In the genomic region with DNA sequence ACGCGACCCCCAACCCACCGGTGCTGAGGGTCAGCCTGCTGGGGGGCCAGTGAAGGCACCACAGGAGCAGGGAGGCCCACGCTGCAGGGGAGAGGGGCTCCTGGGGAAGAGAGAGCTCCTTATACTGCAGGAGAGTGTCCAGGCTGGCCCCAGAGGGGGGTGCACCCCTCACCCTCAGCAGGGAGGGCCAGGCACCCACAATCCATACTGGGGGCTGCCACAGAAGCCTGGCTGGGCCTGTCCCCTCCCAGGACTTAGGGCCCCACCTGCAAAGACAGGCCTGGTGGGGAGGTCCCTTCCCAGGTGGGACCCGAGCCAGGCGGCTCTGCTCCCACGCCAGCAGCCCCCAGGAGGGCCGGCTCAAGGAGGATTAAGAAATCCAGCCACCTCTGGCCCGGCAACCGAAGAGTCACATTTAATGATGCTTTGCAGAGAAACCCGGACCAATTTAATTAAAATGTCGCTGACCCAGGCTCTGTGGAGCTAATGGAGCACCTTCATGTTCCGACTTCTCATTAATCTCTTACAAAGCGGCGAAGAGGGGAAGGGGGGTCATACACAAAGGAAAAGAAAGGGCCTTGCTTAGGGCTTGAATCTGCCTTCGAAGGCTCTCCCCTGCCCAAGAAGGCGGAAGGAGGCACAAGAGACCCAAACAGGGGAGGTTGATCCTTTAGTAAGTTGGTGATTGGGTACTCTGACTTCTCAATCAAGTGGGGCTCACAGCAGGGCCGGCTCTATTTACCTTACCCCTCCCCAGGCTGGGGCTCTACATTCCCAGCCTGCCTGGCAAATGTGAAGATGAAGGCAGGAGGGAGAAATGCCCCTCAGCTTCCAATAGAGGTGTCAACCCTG, we compare ENCODE assay signal across 18 cellular contexts. TPM values are rescaled to one million over a fixed set of nuclear protein-coding genes. Genes with fewer than 3 reads are reported as not detected.
DNase-seq lines count a peak whose midpoint lies in the region; ATAC-seq, FAIRE-seq and TF ChIP-seq lines count a peak whose summit lies in the region.
"Had no signal": no experiment of that assay in that cellular context is flagged by ENCODE, and none has a peak within 500 bp of the region (broad histone marks: within the 10 kb centered on the region; RNA-seq: fewer than 3 reads in every experiment).

No MANE protein-coding gene starts in this region.

- 51 to 60% methylated on average over 18 of the region's 18 CpGs for WGBS in ectodermal cell, 2 experiments
- 70 to 78% (median 78%) methylated on average over 17 to 18 of the region's 18 CpGs for WGBS in small intestine, 3 donors

- H3K4me3 ChIP-seq in HEK293 (ENCODE audit: low read depth, low read length) (no peak overlapping the region), ectodermal cell (ENCODE audit: insufficient read depth, low read depth, low read length) (no peak overlapping the region), neural progenitor cell (peak overlapping the region; percentile 9), small intestine (ENCODE audit: low read depth in 1 of 2, low read length in 2 of 2) (no peak overlapping the region)
- H3K4me3 ChIP-seq: SJSA1 had no signal

- no peak overlapping the region for H2AFZ ChIP-seq in neural progenitor cell (replicated peaks)

- no peaks in the 10 kb centered on the region for H3K36me3 Mint-ChIP-seq in neural progenitor cell
- H3K36me3 Mint-ChIP-seq: CD4-positive, CD25-positive, alpha-beta regulatory T cell had no signal

- H3K9me3 ChIP-seq in HEK293 (ENCODE audit: control insufficient read depth, insufficient read depth, low read depth, low read length) (no peaks in the 10 kb centered on the region), ectodermal cell (ENCODE audit: control insufficient read depth, low read length) (no peaks in the 10 kb centered on the region), neural progenitor cell (ENCODE audit: low read depth) (no peaks in the 10 kb centered on the region), small intestine (ENCODE audit: control insufficient read depth, low read depth) (no peaks in the 10 kb centered on the region)
- H3K9me3 ChIP-seq: SJSA1 had no signal

- H3K27ac ChIP-seq in HEK293 (ENCODE audit: extremely low read depth, low read depth, low read length), result no peak overlapping the region
- H3K27ac ChIP-seq in ectodermal cell (ENCODE audit: insufficient read depth, low read depth, low read length, poor library complexity, severe bottlenecking), result peak overlapping the region; percentile 61
- peak overlapping the region; percentile 81 for H3K27ac ChIP-seq in neural progenitor cell
- no peak overlapping the region for H3K27ac ChIP-seq in small intestine (ENCODE audit: low read depth in 1 of 2, low read length in 1 of 2)
- H3K27ac ChIP-seq: SJSA1 had no signal

- no peaks in the 10 kb centered on the region for H3K79me2 ChIP-seq in neural progenitor cell (ENCODE audit: low read depth)

- POLR2A ChIA-PET in HEK293 (lab: Yijun Ruan, JAX), result interaction anchor here (0.6 kb wide), 1 partner anchor 1486 kb away, joined by 3 read pairs; no protein-coding TSS in a partner anchor

- H3F3A ChIP-seq in neural progenitor cell (ENCODE audit: low read depth), result peaks cover 17% of the 10 kb centered on the region

- H3K4me3 Mint-ChIP-seq in neural progenitor cell, result peak overlapping the region; percentile 24
- H3K4me3 Mint-ChIP-seq: B cell; CD4-positive, CD25-positive, alpha-beta regulatory T cell had no signal

- intact Hi-C loops in Right ventricle myocardium inferior (cut with DNase I) (no loop called here), cardiac septum (cut with DNase I) (no loop called here)

- H3K4me2 ChIP-seq in neural progenitor cell, result peak overlapping the region; percentile 73

- H3K4me1 Mint-ChIP-seq in neural progenitor cell, result peaks cover 24% of the 10 kb centered on the region
- H3K4me1 Mint-ChIP-seq: B cell had no signal

- peaks cover 0 to 10% of the 10 kb centered on the region in 2 experiments; a peak in 1 of 3 replicates for H3K36me3 ChIP-seq in HEK293 (ENCODE audit: control insufficient read depth in 2 of 2, insufficient read depth in 1 of 2, low read length in 2 of 2)
- no peaks in the 10 kb centered on the region for H3K36me3 ChIP-seq in ectodermal cell (ENCODE audit: control insufficient read depth, insufficient read depth, low read length)
- H3K36me3 ChIP-seq in neural progenitor cell, result no peaks in the 10 kb centered on the region
- H3K36me3 ChIP-seq in small intestine (ENCODE audit: control insufficient read depth in 2 of 2, insufficient read depth in 2 of 2, low read length in 2 of 2), result no peaks in the 10 kb centered on the region
- H3K36me3 ChIP-seq: SJSA1 had no signal

- no peak for FAIRE-seq in small intestine (lab: Jason Lieb, UNC)
- FAIRE-seq: GM12891, H54 had no signal

- H3K9me3 Mint-ChIP-seq in neural progenitor cell, result no peaks in the 10 kb centered on the region
- H3K9me3 Mint-ChIP-seq: CD4-positive, CD25-positive, alpha-beta regulatory T cell had no signal

- H4K20me1 ChIP-seq in neural progenitor cell (ENCODE audit: low read depth), result peaks cover 12% of the 10 kb centered on the region

- no peak for TF ChIP-seq CTCF in HEK293 (tag by site-specific recombination; IDR thresholded peaks at IDR 0.05)
- no peak for TF ChIP-seq CTCF in neural progenitor cell (IDR thresholded peaks at IDR 0.05)

- H3K9ac ChIP-seq in neural progenitor cell, result no peak overlapping the region

- CTCF ChIA-PET in HEK293 (lab: Yijun Ruan, JAX), result no interaction called here

- ATAC-seq in Right ventricle myocardium inferior, result no peak

- H3K4me1 ChIP-seq in HEK293 (ENCODE audit: control insufficient read depth, insufficient read depth, low read length) (no peaks in the 10 kb centered on the region), ectodermal cell (ENCODE audit: control insufficient read depth, insufficient read depth, low read length) (peaks cover 35% of the 10 kb centered on the region), neural progenitor cell (peaks cover 36% of the 10 kb centered on the region), small intestine (ENCODE audit: control insufficient read depth in 2 of 2, insufficient read depth in 1 of 2, low read depth in 1 of 2, low read length in 1 of 2) (no peaks in the 10 kb centered on the region)

- H3K27me3 Mint-ChIP-seq in neural progenitor cell (ENCODE audit: insufficient read depth, low read depth), result peaks cover 5% of the 10 kb centered on the region
- H3K27me3 Mint-ChIP-seq: B cell; CD4-positive, CD25-positive, alpha-beta regulatory T cell had no signal

- no peaks in the 10 kb centered on the region for H3K27me3 ChIP-seq in ectodermal cell (ENCODE audit: control insufficient read depth, insufficient read depth, low read length, poor library complexity, severe bottlenecking)
- H3K27me3 ChIP-seq in neural progenitor cell, result no peaks in the 10 kb centered on the region
- no peaks in the 10 kb centered on the region for H3K27me3 ChIP-seq in small intestine (ENCODE audit: control insufficient read depth in 2 of 2, insufficient read depth in 2 of 2, low read length in 2 of 2)
- H3K27me3 ChIP-seq: SJSA1 had no signal

- H3K27ac Mint-ChIP-seq in neural progenitor cell, result peak overlapping the region; percentile 90
- H3K27ac Mint-ChIP-seq: B cell; CD4-positive, CD25-positive, alpha-beta regulatory T cell had no signal

- DNase-seq in Right ventricle myocardium inferior (ENCODE audit: missing footprints), result peak; percentile 56
- no peak for DNase-seq in cardiac septum (ENCODE audit: low spot score)
- DNase-seq in neural progenitor cell (ENCODE audit: low spot score), result peak; percentile 91
- DNase-seq in small intestine, result no peak
- no peak for DNase-seq in NCI-H526 treated with DMSO at 0.1 percent for 48 hours (lab: John Stamatoyannopoulos, UW)
- DNase-seq in NCI-H1048 (lab: John Stamatoyannopoulos, UW), result no peak
- DNase-seq: CD4-positive, CD25-positive, alpha-beta regulatory T cell; COR-L47; MM.1S; NCI-H1092 treated with DMSO at 0.1 percent for 48 hours; NCI-H2081; NCI-H748 treated with DMSO at 0.1 percent for 48 hours had no signal

TF ChIP-seq in HEK293, 187 proteins besides CTCF, POLR2A, EP300 and RAD21:
- peak; percentile 53; the same call in 1 of the 2 replicates for TF ChIP-seq GLIS2 (tag by site-specific recombination; IDR thresholded peaks at IDR 0.05)
- no peak for TF ChIP-seq ZNF548 (tag by site-specific recombination; IDR thresholded peaks at IDR 0.05)
- TF ChIP-seq REPIN1 (tag by site-specific recombination; IDR thresholded peaks at IDR 0.05; ENCODE audit: low read depth), result no peak
- TF ChIP-seq ZNF664 (tag by site-specific recombination; IDR thresholded peaks at IDR 0.05), result no peak
- TF ChIP-seq ZNF629 (tag by site-specific recombination; IDR thresholded peaks at IDR 0.05), result no peak
- peak; percentile 48; the same call in 1 of the 2 replicates for TF ChIP-seq ZIC2 (tag by site-specific recombination; IDR thresholded peaks at IDR 0.05)
TF ChIP-seq in HEK293: peak in this region for 2.

RNA-seq across cellular contexts. Expression of a gene that starts 25.0 kb away (rescaled TPM):
- 0.73 TPM for total RNA-seq in Right ventricle myocardium inferior
- total RNA-seq in cardiac septum, result 6.5 TPM
- polyA plus RNA-seq in ectodermal cell (2013, experiment 1 of 4), result 3.2 TPM
- polyA plus RNA-seq in ectodermal cell (2013, experiment 2 of 4), result 4.5 TPM
- polyA plus RNA-seq in ectodermal cell (2013, experiment 3 of 4), result 3.1 TPM
- polyA plus RNA-seq in ectodermal cell (2013, experiment 4 of 4), result 4.1 TPM
- total RNA-seq in neural progenitor cell (ENCODE audit: low replicate concordance), result 1.4 and 2.7 TPM in 2 replicates
- 1 to 10 TPM in 1 of 3 donors, under 1 TPM in 2; 0.27 to 1.9 (median 0.45) TPM for polyA plus RNA-seq in small intestine
- total RNA-seq: B cell had no signal
- polyA plus RNA-seq: CD4-positive, CD25-positive, alpha-beta regulatory T cell had no signal

Comparison
In these comparisons a context has a peak if more than half of its experiments do, and no peak if none do; other contexts are left out.
1. DNase-seq: peak in Right ventricle myocardium inferior (single experiment) and neural progenitor cell (single experiment); none in cardiac septum (single experiment), small intestine (single experiment), NCI-H526 treated with DMSO at 0.1 percent for 48 hours (single experiment) and NCI-H1048 (single experiment).
2. H3K27ac ChIP-seq: peak in ectodermal cell (single experiment) and neural progenitor cell (single experiment); none in HEK293 (single experiment) and small intestine (0 of 2).